ENCODE assay signal across 9 cellular contexts in genomic region chr2:11754705-11755026, GRCh38. TPM values are rescaled to one million over a fixed set of nuclear protein-coding genes. Genes with fewer than 3 reads are reported as not detected.
A peak's percentile ranks its signal among the peaks of the same experiment; 100 is the strongest.
DNase-seq lines count a peak whose midpoint lies in the region; ATAC-seq and TF ChIP-seq lines count a peak whose summit lies in the region.
"Had no signal": no experiment of that assay in that cellular context is flagged by ENCODE, and none has a peak within 500 bp of the region (broad histone marks: within the 10 kb centered on the region; RNA-seq: fewer than 3 reads in every experiment).

No MANE protein-coding gene starts in this region.

- no peak for TF ChIP-seq CTCF in brain microvascular endothelial cell (IDR thresholded peaks at IDR 0.05; ENCODE audit: low read depth, low read length, missing control alignments)

- H3K36me3 Mint-ChIP-seq in CD4-positive, CD25-positive, alpha-beta regulatory T cell = peaks cover 7% of the 10 kb centered on the region
- H3K36me3 Mint-ChIP-seq in activated T-helper 1 cell treated with anti-CD3 and anti-CD28 coated beads, Interleukin-12 subunit alpha, Interleukin-12 subunit beta, Interleukin-2, Interleukin-4 antibody, amounts not matched to agents 30 ng/mL and 10 ng/mL and 1 ng/mL, durations not matched to agents 14 hours and 24 hours and 36 hours (ENCODE audit: low read depth) = peaks cover 29% of the 10 kb centered on the region

- H3K36me3 ChIP-seq in CD4-positive, CD25-positive, alpha-beta regulatory T cell (ENCODE audit: control insufficient read depth, insufficient read depth, low read length) = no peaks in the 10 kb centered on the region
- H3K36me3 ChIP-seq in mucosa of rectum (ENCODE audit: control insufficient read depth in 2 of 2, insufficient read depth in 2 of 2, low read length in 2 of 2) (no peaks in the 10 kb centered on the region), brain microvascular endothelial cell (replicated peaks) (no peaks in the 10 kb centered on the region)

- no peaks in the 10 kb centered on the region for H3K27me3 Mint-ChIP-seq in CD4-positive, CD25-positive, alpha-beta regulatory T cell
- H3K27me3 Mint-ChIP-seq in activated T-helper 1 cell treated with anti-CD3 and anti-CD28 coated beads, Interleukin-12 subunit alpha, Interleukin-12 subunit beta, Interleukin-2, Interleukin-4 antibody, amounts not matched to agents 30 ng/mL and 10 ng/mL and 1 ng/mL, durations not matched to agents 14 hours and 24 hours and 36 hours (ENCODE audit: insufficient read depth) = no peaks in the 10 kb centered on the region

- no peak for DNase-seq in CD4-positive, CD25-positive, alpha-beta regulatory T cell
- DNase-seq in activated T-helper 1 cell treated with anti-CD3 and anti-CD28 coated beads, Interleukin-12 subunit alpha, Interleukin-12 subunit beta, Interleukin-2, Interleukin-4 antibody, amounts not matched to agents 30 ng/mL and 10 ng/mL and 1 ng/mL, durations not matched to agents 14 hours and 24 hours and 36 hours (ENCODE audit: low spot score) = no peak
- DNase-seq in RPMI8226 (no peak), DMS153 (lab: John Stamatoyannopoulos, UW) (no peak), brain microvascular endothelial cell (no peak)
- DNase-seq: SIG-M5 had no signal

- peaks cover 70% of the 10 kb centered on the region for H3K4me1 ChIP-seq in CD4-positive, CD25-positive, alpha-beta regulatory T cell (ENCODE audit: control insufficient read depth, insufficient read depth, low read length, poor library complexity, severe bottlenecking)
- peaks cover 23 to 36% of the 10 kb centered on the region in 2 donors for H3K4me1 ChIP-seq in mucosa of rectum (ENCODE audit: control insufficient read depth in 2 of 2, insufficient read depth in 2 of 2, low read length in 2 of 2)

- H3K9me3 Mint-ChIP-seq in CD4-positive, CD25-positive, alpha-beta regulatory T cell = no peaks in the 10 kb centered on the region
- H3K9me3 Mint-ChIP-seq in activated T-helper 1 cell treated with anti-CD3 and anti-CD28 coated beads, Interleukin-12 subunit alpha, Interleukin-12 subunit beta, Interleukin-2, Interleukin-4 antibody, amounts not matched to agents 30 ng/mL and 10 ng/mL and 1 ng/mL, durations not matched to agents 14 hours and 24 hours and 36 hours = no peaks in the 10 kb centered on the region

- peaks cover 50 to 92% (median 70%) of the 10 kb centered on the region in 4 donors for H3K4me1 Mint-ChIP-seq in CD4-positive, CD25-positive, alpha-beta regulatory T cell
- peaks cover 81% of the 10 kb centered on the region for H3K4me1 Mint-ChIP-seq in activated T-helper 1 cell treated with anti-CD3 and anti-CD28 coated beads, Interleukin-12 subunit alpha, Interleukin-12 subunit beta, Interleukin-2, Interleukin-4 antibody, amounts not matched to agents 30 ng/mL and 10 ng/mL and 1 ng/mL, durations not matched to agents 14 hours and 24 hours and 36 hours (ENCODE audit: low read depth)

- H3K4me3 Mint-ChIP-seq in CD4-positive, CD25-positive, alpha-beta regulatory T cell = peak overlapping the region; percentile 83 to 92 (median 84)
- H3K4me3 Mint-ChIP-seq in activated T-helper 1 cell treated with anti-CD3 and anti-CD28 coated beads, Interleukin-12 subunit alpha, Interleukin-12 subunit beta, Interleukin-2, Interleukin-4 antibody, amounts not matched to agents 30 ng/mL and 10 ng/mL and 1 ng/mL, durations not matched to agents 14 hours and 24 hours and 36 hours = peak overlapping the region; percentile 69

- intact Hi-C loops in activated T-helper 1 cell treated with anti-CD3 and anti-CD28 coated beads, Interleukin-12 subunit alpha, Interleukin-12 subunit beta, Interleukin-2, Interleukin-4 antibody, amounts not matched to agents 30 ng/mL and 10 ng/mL and 1 ng/mL, durations not matched to agents 14 hours and 24 hours and 36 hours (cut with micrococcal nuclease) = loop anchor here (1.0 to 10.0 kb wide), 9 partner anchors 8 to 1450 kb away; partner anchors contain the start of genes HPCAL1, LPIN1, PDIA6 and ROCK2

- peak overlapping the region in 1 of 2 donors; percentile 84 for H3K9ac ChIP-seq in mucosa of rectum (ENCODE audit: low read depth in 1 of 2, low read length in 2 of 2)

- H3K27me3 ChIP-seq in CD4-positive, CD25-positive, alpha-beta regulatory T cell (ENCODE audit: control insufficient read depth, insufficient read depth, low read length) = no peaks in the 10 kb centered on the region
- H3K27me3 ChIP-seq in mucosa of rectum (ENCODE audit: control insufficient read depth in 2 of 2, insufficient read depth in 2 of 2, low read length in 2 of 2) = no peaks in the 10 kb centered on the region
- H3K27me3 ChIP-seq in brain microvascular endothelial cell (replicated peaks) = no peaks in the 10 kb centered on the region

- no peaks in the 10 kb centered on the region for H3K9me3 ChIP-seq in CD4-positive, CD25-positive, alpha-beta regulatory T cell (ENCODE audit: control insufficient read depth in 2 of 2, low read length in 2 of 2)
- no peaks in the 10 kb centered on the region for H3K9me3 ChIP-seq in mucosa of rectum (ENCODE audit: control insufficient read depth in 2 of 2, low read length in 2 of 2)

- no peak for ATAC-seq in CD4-positive, CD25-positive, alpha-beta regulatory T cell (ENCODE audit: low read depth in 2 of 2)
- ATAC-seq in HG02981 (IDR thresholded peaks at IDR 0.05; ENCODE audit: unreplicated experiment) = peak; percentile 2
- ATAC-seq in HG03045 (IDR thresholded peaks at IDR 0.05; ENCODE audit: unreplicated experiment) = no peak

- H3K27ac ChIP-seq in CD4-positive, CD25-positive, alpha-beta regulatory T cell (ENCODE audit: insufficient read depth, low read length, poor library complexity, severe bottlenecking) = peak overlapping the region; percentile 88
- peak overlapping the region; percentile 95 to 96 for H3K27ac ChIP-seq in mucosa of rectum (ENCODE audit: low read depth in 2 of 2, low read length in 2 of 2)
- no peak overlapping the region for H3K27ac ChIP-seq in brain microvascular endothelial cell

- peak overlapping the region; percentile 78 for H3K4me3 ChIP-seq in CD4-positive, CD25-positive, alpha-beta regulatory T cell (ENCODE audit: low read depth, low read length)
- peak overlapping the region in 1 of 2 donors; percentile 66 for H3K4me3 ChIP-seq in mucosa of rectum (ENCODE audit: low read length in 2 of 2)
- H3K4me3 ChIP-seq in brain microvascular endothelial cell (ENCODE audit: low read depth, low read length) = no peak overlapping the region

- in situ Hi-C loops in brain microvascular endothelial cell (cut with HindIII; ENCODE audit: low pct_ligation_motif_present, low sequenced_read_pairs) = no loop called here

- H3K27ac Mint-ChIP-seq in CD4-positive, CD25-positive, alpha-beta regulatory T cell = peak overlapping the region; percentile 92 to 98 (median 96)
- H3K27ac Mint-ChIP-seq in activated T-helper 1 cell treated with anti-CD3 and anti-CD28 coated beads, Interleukin-12 subunit alpha, Interleukin-12 subunit beta, Interleukin-2, Interleukin-4 antibody, amounts not matched to agents 30 ng/mL and 10 ng/mL and 1 ng/mL, durations not matched to agents 14 hours and 24 hours and 36 hours = peak overlapping the region; percentile 82

RNA-seq across cellular contexts. Expression of gene LPIN1, which starts 8.2 kb away (rescaled TPM):
- total RNA-seq in CD4-positive, CD25-positive, alpha-beta regulatory T cell = 94.9 TPM
- polyA plus RNA-seq in CD4-positive, CD25-positive, alpha-beta regulatory T cell = 10 to 100 TPM; 20.3 to 27.0 (median 24.4) TPM
- total RNA-seq in activated T-helper 1 cell treated with anti-CD3 and anti-CD28 coated beads, Interleukin-12 subunit alpha, Interleukin-12 subunit beta, Interleukin-2, Interleukin-4 antibody, amounts not matched to agents 30 ng/mL and 10 ng/mL and 1 ng/mL, durations not matched to agents 14 hours and 24 hours and 36 hours = 46.0 and 49.5 TPM in 2 replicates
